27 cellular contexts compared by ENCODE assay signal in genomic region chr7:77402818-77403217, GRCh38.
"Had no signal": no experiment of that assay in that cellular context is flagged by ENCODE, and none has a peak within 500 bp of the region (broad histone marks: within the 10 kb centered on the region; RNA-seq: fewer than 3 reads in every experiment).

No MANE protein-coding gene starts in this region.

- H3K4me1 Mint-ChIP-seq: endodermal cell, nephron had no signal

- H3K27me3 ChIP-seq: esophagus muscularis mucosa, foreskin keratinocyte, gastroesophageal sphincter, heart left ventricle, hepatocyte, right atrium auricular region, stomach, tibial artery had no signal

- DNase-seq: effector CD8-positive, alpha-beta T cell; endodermal cell; foreskin keratinocyte; heart left ventricle; kidney glomerular epithelial cell; left colon; left ventricle myocardium superior; lower lobe of right lung; nucleus accumbens; stimulated activated CD4-positive, alpha-beta T cell treated with anti-CD3 and anti-CD28 coated beads, Interleukin-12 subunit alpha, Interleukin-12 subunit beta, amount 100 ng/mL, for 4 hours; stimulated activated CD4-positive, alpha-beta T cell treated with anti-CD3 and anti-CD28 coated beads, Interleukin-1b, Interleukin-23, amount 100 ng/mL, for 48 hours; stimulated activated CD4-positive, alpha-beta T cell treated with anti-CD3 and anti-CD28 coated beads, Interleukin-4, amount 100 ng/mL, for 1 hour; stimulated activated CD8-positive, alpha-beta memory T cell treated with anti-CD3 and anti-CD28 coated beads, Interleukin-4, amount 100 ng/mL, for 48 hours; stimulated activated naive CD4-positive, alpha-beta T cell treated with Interleukin-2 at 50 U/mL for 16 hours; stomach; tibial artery had no signal

- H3K4me1 ChIP-seq: prostate gland, right atrium auricular region, tibial artery had no signal

- H3K36me3 Mint-ChIP-seq: type B pancreatic cell had no signal

- H3K4me2 ChIP-seq: hepatocyte, smooth muscle cell had no signal

- H3K4me3 ChIP-seq: esophagus muscularis mucosa, gastroesophageal sphincter, heart left ventricle, hepatocyte, lower lobe of right lung, prostate gland, right atrium auricular region, smooth muscle cell, stomach, tibial artery had no signal

- H3K36me3 ChIP-seq: esophagus muscularis mucosa, gastroesophageal sphincter, heart left ventricle, lower lobe of right lung, prostate gland, right atrium auricular region, stomach, tibial artery had no signal

- ATAC-seq: foreskin keratinocyte, gastroesophageal sphincter, heart left ventricle, left colon, left ventricle myocardium superior, sciatic nerve had no signal

- H3K9me3 Mint-ChIP-seq: endodermal cell, nephron, type B pancreatic cell had no signal

- H2AFZ ChIP-seq: hepatocyte had no signal

- H3K27me3 Mint-ChIP-seq: type B pancreatic cell had no signal

- FAIRE-seq: colon, islet of Langerhans had no signal

- H3K4me3 Mint-ChIP-seq: endodermal cell, nephron, type B pancreatic cell had no signal

- H3K27ac ChIP-seq: esophagus muscularis mucosa, foreskin keratinocyte, gastroesophageal sphincter, heart left ventricle, hepatocyte, lower lobe of right lung, prostate gland, right atrium auricular region, stomach, tibial artery had no signal

- H3K27ac Mint-ChIP-seq: endodermal cell, nephron, type B pancreatic cell had no signal

- H3K9me3 ChIP-seq: esophagus muscularis mucosa, gastroesophageal sphincter, heart left ventricle, lower lobe of right lung, prostate gland, right atrium auricular region, stomach, tibial artery had no signal
